ENCODE assay signal across 1 cellular context in the genomic region with DNA sequence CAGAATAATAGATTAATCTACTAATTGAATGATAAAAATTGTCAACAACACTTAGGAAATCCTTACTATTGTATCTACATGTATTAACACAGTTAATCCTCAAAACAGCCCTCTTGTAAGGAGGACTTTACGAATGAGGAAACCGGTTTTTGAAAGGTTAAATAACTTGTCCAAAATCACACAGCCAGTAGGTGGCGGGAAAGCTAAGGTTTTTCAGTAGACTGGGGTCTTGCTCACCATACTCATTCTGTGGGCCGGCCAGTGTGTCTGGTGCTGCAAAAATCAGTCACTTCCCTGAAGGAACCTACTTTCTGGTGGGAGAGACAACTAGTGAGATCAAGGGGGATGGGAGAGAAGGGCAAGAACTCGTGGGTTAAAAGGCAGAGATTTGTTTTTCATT.
A peak's percentile ranks its signal among the peaks of the same experiment; 100 is the strongest.
TF ChIP-seq lines count a peak whose summit lies in the region.

No MANE protein-coding gene starts in this region.

TF ChIP-seq in K562, 482 proteins besides CTCF, POLR2A, EP300 and RAD21:
- TF ChIP-seq CSDE1 (IDR thresholded peaks at IDR 0.05) (no peak), SMARCA4 (IDR thresholded peaks at IDR 0.05) (0 out of 2 replicates have a peak, but pooled peaks have one; percentile 11), SMC3 (conservative IDR thresholded peaks at IDR 0.05; ENCODE audit: insufficient read depth, low read depth, low read length) (0 out of 2 replicates have a peak, but pooled peaks have one; percentile 33)
TF ChIP-seq in K562: peak in this region for 2.
